ENCODE assay signal across 18 cellular contexts in the genomic region with DNA sequence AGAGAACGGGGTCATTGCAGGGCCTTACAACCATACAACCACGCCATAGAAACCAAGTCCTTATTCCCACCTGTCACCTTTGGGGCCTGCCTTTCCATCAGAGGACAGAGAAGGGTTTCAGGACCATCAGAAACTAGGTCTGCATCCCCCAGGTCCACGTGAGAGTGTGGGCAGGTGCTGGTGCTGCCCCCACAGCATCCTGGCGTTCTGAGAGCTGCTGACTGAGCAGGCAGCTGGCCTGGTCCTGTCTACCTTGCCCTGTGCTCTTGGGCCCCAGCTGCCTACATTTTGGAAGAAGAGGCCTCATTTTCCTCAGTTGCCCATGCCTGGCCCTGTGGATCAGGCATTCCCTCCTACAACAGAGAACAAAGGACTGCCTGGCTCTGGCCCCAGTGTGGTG. TPM values are rescaled to one million over a fixed set of nuclear protein-coding genes. Genes with fewer than 3 reads are reported as not detected.
DNase-seq lines count a peak whose midpoint lies in the region; ATAC-seq, FAIRE-seq and TF ChIP-seq lines count a peak whose summit lies in the region.
"Had no signal": no experiment of that assay in that cellular context is flagged by ENCODE, and none has a peak within 500 bp of the region (broad histone marks: within the 10 kb centered on the region; RNA-seq: fewer than 3 reads in every experiment).

No MANE protein-coding gene starts in this region.

- dilution Hi-C loops in IMR-90 (cut with HindIII; ENCODE audit: low sequenced_read_pairs, unreplicated experiment) = no loop called here

- DNase-seq in activated CD4-positive, alpha-beta T cell treated with anti-CD3 and anti-CD28 coated beads for 36 hours = no peak
- no peak for DNase-seq in activated CD4-positive, alpha-beta T cell treated with anti-CD3 and anti-CD28 coated beads for 1 hour
- DNase-seq in IMR-90 = no peak
- no peak for DNase-seq in K562 (ENCODE audit: extremely low read depth in 1 of 4, low spot score in 3 of 4)
- peak; percentile 29 for DNase-seq in osteoblast (ENCODE audit: insufficient read length, low spot score, missing footprints)
- DNase-seq in T-helper 9 cell = no peak
- DNase-seq in gastrocnemius medialis = no peak
- DNase-seq: Caco-2, colonic mucosa, KG1, left ventricle myocardium inferior, NCI-H1694, NCI-H526, stomach had no signal

- no peak overlapping the region for H2BK15ac ChIP-seq in IMR-90 (ENCODE audit: low read depth, low read length)

- no peak overlapping the region for H3K56ac ChIP-seq in IMR-90 (ENCODE audit: extremely low read depth, insufficient read depth, low read length)

- no peak for ATAC-seq in activated CD4-positive, alpha-beta T cell treated with anti-CD3 and anti-CD28 coated beads for 36 hours
- ATAC-seq in IMR-90 (ENCODE audit: low read depth) (no peak), K562 (no peak; the same call in 2 of the 3 replicates), GM18873 (IDR thresholded peaks at IDR 0.05; ENCODE audit: low FRiP score, unreplicated experiment) (no peak), gastrocnemius medialis (no peak)
- ATAC-seq: A549, Panc1 had no signal

- no peaks in the 10 kb centered on the region for H3K9me3 Mint-ChIP-seq in activated CD4-positive, alpha-beta T cell treated with anti-CD3 and anti-CD28 coated beads for 36 hours (ENCODE audit: low read depth)
- H3K9me3 Mint-ChIP-seq: neural crest cell had no signal

- H3K9me1 ChIP-seq in IMR-90 (ENCODE audit: insufficient read depth, low read length) (no peaks in the 10 kb centered on the region), K562 (ENCODE audit: control insufficient read depth, insufficient read depth, low read length) (no peaks in the 10 kb centered on the region)

- H3K27ac Mint-ChIP-seq in activated CD4-positive, alpha-beta T cell treated with anti-CD3 and anti-CD28 coated beads for 36 hours = peak overlapping the region; percentile 59

- H2AFZ ChIP-seq in IMR-90 (replicated peaks; ENCODE audit: low read length, poor library complexity) (no peak overlapping the region), K562 (ENCODE audit: low read depth, low read length) (no peak overlapping the region), osteoblast (ENCODE audit: low read length) (no peak overlapping the region)

- POLR2A ChIA-PET in activated CD4-positive, alpha-beta T cell treated with anti-CD3 and anti-CD28 coated beads for 36 hours (lab: Charles Lee) = interaction anchor here (0.9 kb wide), 1 partner anchor 118 kb away, joined by 3 read pairs; no protein-coding TSS in a partner anchor
- POLR2A ChIA-PET in IMR-90 (lab: Charles Lee; ENCODE audit: unreplicated experiment) = interaction anchor here (0.7 kb wide), 1 partner anchor 34 kb away, joined by 9 read pairs; no protein-coding TSS in a partner anchor
- POLR2A ChIA-PET in K562 (lab: Yijun Ruan, JAX) = interaction anchor here (0.5 to 2.8 kb wide), 6 partner anchors 9 to 197 kb away, joined by 3 to 9 read pairs (median 4); no protein-coding TSS in a partner anchor

- no peak for TF ChIP-seq RAD21 in IMR-90 (IDR thresholded peaks at IDR 0.05; ENCODE audit: low read length)
- TF ChIP-seq RAD21 in K562 (CRISPR knock-in tag; conservative IDR thresholded peaks at IDR 0.05 in 1 of 2, IDR thresholded peaks at IDR 0.05 in 1 of 2) = no peak

- H3K18ac ChIP-seq in IMR-90 (ENCODE audit: low read depth, low read length) = no peak overlapping the region

- in situ Hi-C loops in IMR-90 (cut with MboI; ENCODE audit: low sequenced_read_pairs) (no loop called here), K562 (cut with MboI) (no loop called here), gastrocnemius medialis (cut with MboI; ENCODE audit: low sequenced_read_pairs in 4 of 4) (no loop called here)

- no peaks in the 10 kb centered on the region for H3K27me3 Mint-ChIP-seq in activated CD4-positive, alpha-beta T cell treated with anti-CD3 and anti-CD28 coated beads for 36 hours

- intact Hi-C loops in activated CD4-positive, alpha-beta T cell treated with anti-CD3 and anti-CD28 coated beads for 36 hours (cut with DNase I, micrococcal nuclease) = no loop called here
- intact Hi-C loops in IMR-90 (cut with micrococcal nuclease) = no loop called here
- intact Hi-C loops in K562 (cut with micrococcal nuclease) = no loop called here
- intact Hi-C loops in gastrocnemius medialis (cut with DNase I; ENCODE audit: low total_unique reads) = no loop called here

- H4K20me1 ChIP-seq in IMR-90 (ENCODE audit: insufficient read depth, low read length) (0 out of 2 replicates have a peak, but pooled peaks cover 4% of the 10 kb centered on the region), K562 (replicated peaks; ENCODE audit: control insufficient read depth, insufficient read depth, low read length) (no peaks in the 10 kb centered on the region), osteoblast (ENCODE audit: insufficient read depth, low read length) (no peaks in the 10 kb centered on the region)

- TF ChIP-seq EP300 in K562 (IDR thresholded peaks at IDR 0.05; ENCODE audit: low read length) = no peak

- H3K4me3 ChIP-seq in IMR-90 (ENCODE audit: insufficient read depth, low read depth, low read length) (no peak overlapping the region), K562 (no peak overlapping the region), osteoblast (ENCODE audit: insufficient read depth, low read length) (no peak overlapping the region), gastrocnemius medialis (no peak overlapping the region)
- H3K4me3 ChIP-seq: A549, colonic mucosa, left ventricle myocardium inferior, stomach had no signal

- no peak overlapping the region for H4K8ac ChIP-seq in IMR-90 (ENCODE audit: low read depth in 2 of 2, low read length in 2 of 2)

- no peak overlapping the region for H2AK5ac ChIP-seq in IMR-90 (ENCODE audit: low read depth, low read length)

- no peak overlapping the region for H2BK5ac ChIP-seq in IMR-90 (ENCODE audit: low read depth, low read length, poor library complexity, severe bottlenecking)

- H3K4me3 Mint-ChIP-seq in activated CD4-positive, alpha-beta T cell treated with anti-CD3 and anti-CD28 coated beads for 36 hours = no peak overlapping the region
- H3K4me3 Mint-ChIP-seq: neural crest cell had no signal

- H3K36me3 ChIP-seq in IMR-90 (ENCODE audit: control insufficient read depth, insufficient read depth, low read length) (peaks cover 48% of the 10 kb centered on the region), K562 (ENCODE audit: control insufficient read depth, insufficient read depth, low read length) (peaks cover 91% of the 10 kb centered on the region), osteoblast (ENCODE audit: insufficient read depth, low read length) (peaks cover 32% of the 10 kb centered on the region), gastrocnemius medialis (peaks cover 0 to 26% of the 10 kb centered on the region in 2 donors)

- H2AK9ac ChIP-seq in IMR-90 (replicated peaks; ENCODE audit: low read depth, low read length, poor library complexity) = peak overlapping the region; percentile 58

- CTCF ChIA-PET in activated CD4-positive, alpha-beta T cell treated with anti-CD3 and anti-CD28 coated beads for 36 hours (lab: Charles Lee) = interaction anchor here (1.3 kb wide), 1 partner anchor 37 kb away, joined by 3 read pairs; no protein-coding TSS in a partner anchor
- CTCF ChIA-PET in IMR-90 (lab: Yijun Ruan, JAX) = no interaction called here
- CTCF ChIA-PET in K562 (lab: Yijun Ruan, JAX; ENCODE audit: low intra/inter-chr PET ratio) = no interaction called here

- no peak overlapping the region; the same call in 1 of the 2 replicates for H4K5ac ChIP-seq in IMR-90 (ENCODE audit: low read depth, low read length)

- BruUV-seq in IMR-90 (replicated peaks; lab: Mats Ljungman, UMichigan) (no TSS peak), K562 (replicated peaks; lab: Mats Ljungman, UMichigan) (no TSS peak)

- H3K36me3 Mint-ChIP-seq in activated CD4-positive, alpha-beta T cell treated with anti-CD3 and anti-CD28 coated beads for 36 hours (ENCODE audit: low read depth) = peaks cover 45% of the 10 kb centered on the region

- H3K27ac ChIP-seq in IMR-90 (ENCODE audit: insufficient read depth, low read length) (no peak overlapping the region), K562 (ENCODE audit: extremely low read depth, low read depth, low read length) (no peak overlapping the region), osteoblast (ENCODE audit: low read depth, low read length) (no peak overlapping the region), gastrocnemius medialis (no peak overlapping the region)
- H3K27ac ChIP-seq: A549, colonic mucosa, left ventricle myocardium inferior, stomach had no signal

- no peak overlapping the region for H3K4ac ChIP-seq in IMR-90 (ENCODE audit: low read depth, low read length)

- no peak for TF ChIP-seq CTCF in IMR-90 (conservative IDR thresholded peaks at IDR 0.05; ENCODE audit: low read depth, low read length)
- no peak for TF ChIP-seq CTCF in K562 (IDR thresholded peaks at IDR 0.05 in 2 of 3, conservative IDR thresholded peaks at IDR 0.05 in 1 of 3; ENCODE audit: insufficient read depth in 2 of 3, low read depth in 1 of 3, low read length in 3 of 3)
- TF ChIP-seq CTCF in osteoblast (IDR thresholded peaks at IDR 0.05; ENCODE audit: extremely low read depth, low read depth, low read length) = no peak
- TF ChIP-seq CTCF in gastrocnemius medialis (IDR thresholded peaks at IDR 0.05 in 4 of 5, conservative IDR thresholded peaks at IDR 0.05 in 1 of 5) = no peak

- FAIRE-seq in K562 (lab: Jason Lieb, UNC) = no peak
- FAIRE-seq: A549 had no signal

- H3K4me1 ChIP-seq in IMR-90 (ENCODE audit: control insufficient read depth, insufficient read depth, low read length) (no peaks in the 10 kb centered on the region), K562 (replicated peaks in 1 of 2; ENCODE audit: control insufficient read depth in 2 of 2, insufficient read depth in 2 of 2, low read length in 2 of 2) (0 out of 5 replicates have a peak, but pooled peaks cover 0 to 3% of the 10 kb centered on the region in 2 experiments), osteoblast (ENCODE audit: insufficient read depth, low read length) (no peaks in the 10 kb centered on the region), gastrocnemius medialis (no peaks in the 10 kb centered on the region)
- H3K4me1 ChIP-seq: A549, Caco-2, colonic mucosa, stomach had no signal

- H3K4me2 ChIP-seq in IMR-90 (ENCODE audit: low read depth, low read length) (no peak overlapping the region), K562 (ENCODE audit: insufficient read depth, low read length) (no peak overlapping the region), osteoblast (ENCODE audit: insufficient read depth, low read length) (no peak overlapping the region)
- H3K4me2 ChIP-seq: A549 had no signal

- no peak overlapping the region for H2BK120ac ChIP-seq in IMR-90 (ENCODE audit: low read depth, low read length)

- H3K14ac ChIP-seq in IMR-90 (replicated peaks; ENCODE audit: low read depth, low read length) = no peak overlapping the region

- H4K91ac ChIP-seq in IMR-90 (ENCODE audit: insufficient read depth, low read depth, low read length) = no peak overlapping the region

- H3K27me3 ChIP-seq in IMR-90 (ENCODE audit: control insufficient read depth, insufficient read depth, low read length) (no peaks in the 10 kb centered on the region), K562 (ENCODE audit: control insufficient read depth in 2 of 2, insufficient read depth in 2 of 2, low read length in 2 of 2) (no peaks in the 10 kb centered on the region), osteoblast (ENCODE audit: insufficient read depth, low read length) (no peaks in the 10 kb centered on the region), gastrocnemius medialis (no peaks in the 10 kb centered on the region)
- H3K27me3 ChIP-seq: colonic mucosa, stomach had no signal

- H3K79me2 ChIP-seq in K562 (ENCODE audit: control insufficient read depth, insufficient read depth, low read length) (no peaks in the 10 kb centered on the region), osteoblast (ENCODE audit: insufficient read depth, low read length) (no peaks in the 10 kb centered on the region)

- H3K4me1 Mint-ChIP-seq in activated CD4-positive, alpha-beta T cell treated with anti-CD3 and anti-CD28 coated beads for 36 hours = peaks cover 5% of the 10 kb centered on the region
- H3K4me1 Mint-ChIP-seq: neural crest cell had no signal

- no peak for TF ChIP-seq POLR2A in IMR-90 (IDR thresholded peaks at IDR 0.05; ENCODE audit: low read depth, low read length)
- 0 out of 2 replicates have a peak, but pooled peaks have one; percentile 58 for TF ChIP-seq POLR2A in K562 (conservative IDR thresholded peaks at IDR 0.05)
- TF ChIP-seq POLR2A in gastrocnemius medialis (IDR thresholded peaks at IDR 0.05) = no peak

- no peaks in the 10 kb centered on the region; a peak in 1 of 4 replicates for H3K79me1 ChIP-seq in IMR-90 (ENCODE audit: low read depth in 1 of 2, low read length in 2 of 2)

- H3K9ac ChIP-seq in IMR-90 (ENCODE audit: low read depth, low read length) (no peak overlapping the region), K562 (ENCODE audit: insufficient read depth in 1 of 2, low read depth in 2 of 2, low read length in 2 of 2) (no peak overlapping the region; a peak in 1 of 4 replicates)

- WGBS in IMR-90 (ENCODE audit: extremely low coverage in 2 of 2, insufficient read length in 1 of 2), 2 experiments = 100% methylated on average over 2 of the region's 4 CpGs; no CpG with 5 or more reads in 1 of the 2 experiments
- 86% methylated on average over 4 of the region's 4 CpGs for WGBS in K562 (ENCODE audit: insufficient coverage, low coverage, missing lambda C conversion rate)

- no peak overlapping the region for H3K23ac ChIP-seq in IMR-90 (ENCODE audit: low read depth, low read length)

- no peak overlapping the region for H2BK20ac ChIP-seq in IMR-90 (ENCODE audit: low read depth, low read length)

- H3K9me3 ChIP-seq in IMR-90 (ENCODE audit: control insufficient read depth, insufficient read depth, low read length) (no peaks in the 10 kb centered on the region), K562 (replicated peaks; ENCODE audit: control insufficient read depth, insufficient read depth, low read depth, low read length) (no peaks in the 10 kb centered on the region), osteoblast (ENCODE audit: low read depth, low read length) (no peaks in the 10 kb centered on the region), gastrocnemius medialis (no peaks in the 10 kb centered on the region)
- H3K9me3 ChIP-seq: A549, Caco-2, colonic mucosa, left ventricle myocardium inferior, stomach had no signal

RNA-seq across cellular contexts. Expression of a gene that starts 21.6 kb away (rescaled TPM):
- 10 to 100 TPM; 21.3 to 24.8 TPM for total RNA-seq in activated CD4-positive, alpha-beta T cell treated with anti-CD3 and anti-CD28 coated beads for 36 hours
- total RNA-seq in IMR-90 (2012; rRNA removed) (4.1 and 4.2 TPM in 2 replicates), K562 (2014; rRNA removed) (28.0 and 31.4 TPM in 2 replicates), K562 (2014; rRNA removed; fragmentation: Illumina TruSeq; extraction: Trizol) (9.2 and 9.8 TPM in 2 replicates), K562 (2015; rRNA removed; fragmentation: Illumina TruSeq; extraction: Trizol) (13.9 and 16.9 TPM in 2 replicates), K562 (2021) (40.0 and 43.9 TPM in 2 replicates), osteoblast (11.5 and 12.3 TPM in 2 replicates), gastrocnemius medialis (10 to 100 TPM; 11.1 to 13.6 (median 11.5) TPM)
- polyA plus RNA-seq in IMR-90 (2012; rRNA removed) (18.6 and 19.1 TPM in 2 replicates), K562 (2011; rRNA removed) (15.8 and 21.7 TPM in 2 replicates), K562 (2014; fragmentation: Illumina TruSeq; extraction: Trizol) (17.2 and 29.0 TPM in 2 replicates), K562 (2014; fragmentation: Nextera tagmentation; extraction: Ambion mirVana) (under 1 TPM; 0.49 to 0.80 TPM), K562 (2014; rRNA removed) (36.7 and 42.4 TPM in 2 replicates)
- 4.2 and 9.3 TPM in 2 replicates for polyA plus RNA-seq in IMR-90 (2012; cell fraction: cytosol; rRNA removed)
- polyA plus RNA-seq in IMR-90 (2012; cell fraction: nucleus; rRNA removed; ENCODE audit: low replicate concordance) = 87.7 and 168 TPM in 2 replicates
- 123 and 273 TPM in 2 replicates for total RNA-seq in K562 (2011; cell fraction: chromatin; rRNA removed; ENCODE audit: low replicate concordance)
- 130 and 136 TPM in 2 replicates for total RNA-seq in K562 (2011; cell fraction: nucleolus; rRNA removed)
- 112 and 149 TPM in 2 replicates for total RNA-seq in K562 (2011; cell fraction: nucleoplasm; rRNA removed)
- polyA plus RNA-seq in K562 (2011; cell fraction: cytosol; rRNA removed) = 16.1 and 25.5 TPM in 2 replicates
- polyA plus RNA-seq in K562 (2011; cell fraction: nucleus; rRNA removed) = 120 and 167 TPM in 2 replicates
- polyA plus RNA-seq in K562 (2012) = 27.0 and 27.2 TPM in 2 replicates
- 6.4 and 10.5 TPM in 2 replicates for polyA minus RNA-seq in K562 (2011; rRNA and poly(A)+ RNA removed)
- 16.7 and 19.7 TPM in 2 replicates for polyA minus RNA-seq in K562 (2011; cell fraction: cytosol; rRNA and poly(A)+ RNA removed)
- polyA minus RNA-seq in K562 (2011; cell fraction: nucleus; rRNA and poly(A)+ RNA removed) = 27.6 and 35.0 TPM in 2 replicates

RNA-seq across cellular contexts. Expression of a gene that starts 22.2 kb away (rescaled TPM):
- total RNA-seq in activated CD4-positive, alpha-beta T cell treated with anti-CD3 and anti-CD28 coated beads for 36 hours = 1 to 10 TPM; 2.0 to 2.6 TPM
- total RNA-seq in IMR-90 (2012; rRNA removed) (1.8 and 1.9 TPM in 2 replicates), K562 (2014; rRNA removed) (2.9 and 3.0 TPM in 2 replicates), K562 (2014; rRNA removed; fragmentation: Illumina TruSeq; extraction: Trizol) (0.26 and 0.33 TPM in 2 replicates), K562 (2015; rRNA removed; fragmentation: Illumina TruSeq; extraction: Trizol) (0.58 and 0.94 TPM in 2 replicates), K562 (2021) (3.1 and 3.7 TPM in 2 replicates), osteoblast (13.3 and 14.5 TPM in 2 replicates), gastrocnemius medialis (1 to 10 TPM; 2.3 to 9.4 (median 3.4) TPM)
- polyA plus RNA-seq in IMR-90 (2012; rRNA removed) (20.3 and 27.0 TPM in 2 replicates), K562 (2011; rRNA removed) (0.95 and 2.9 TPM in 2 replicates), K562 (2014; fragmentation: Illumina TruSeq; extraction: Trizol) (1.1 and 2.7 TPM in 2 replicates), K562 (2014; fragmentation: Nextera tagmentation; extraction: Ambion mirVana) (1 to 10 TPM; 1.0 to 1.4 TPM), K562 (2014; rRNA removed) (3.0 and 3.5 TPM in 2 replicates)
- polyA plus RNA-seq in IMR-90 (2012; cell fraction: cytosol; rRNA removed) = 11.0 and 11.5 TPM in 2 replicates
- polyA plus RNA-seq in IMR-90 (2012; cell fraction: nucleus; rRNA removed; ENCODE audit: low replicate concordance) = 98.5 and 189 TPM in 2 replicates
- total RNA-seq in K562 (2011; cell fraction: chromatin; rRNA removed; ENCODE audit: low replicate concordance) = 5.2 and 13.2 TPM in 2 replicates
- 9.5 and 9.9 TPM in 2 replicates for total RNA-seq in K562 (2011; cell fraction: nucleolus; rRNA removed)
- total RNA-seq in K562 (2011; cell fraction: nucleoplasm; rRNA removed) = 4.3 and 4.5 TPM in 2 replicates
- 1.3 and 3.5 TPM in 2 replicates for polyA plus RNA-seq in K562 (2011; cell fraction: cytosol; rRNA removed)
- polyA plus RNA-seq in K562 (2011; cell fraction: nucleus; rRNA removed) = 9.4 and 15.9 TPM in 2 replicates
- 4.5 and 13.7 TPM in 2 replicates for polyA plus RNA-seq in K562 (2012)
- 0.42 and 0.66 TPM in 2 replicates for polyA minus RNA-seq in K562 (2011; rRNA and poly(A)+ RNA removed)
- polyA minus RNA-seq in K562 (2011; cell fraction: cytosol; rRNA and poly(A)+ RNA removed) = 1.8 and 2.7 TPM in 2 replicates
- 2.7 and 2.9 TPM in 2 replicates for polyA minus RNA-seq in K562 (2011; cell fraction: nucleus; rRNA and poly(A)+ RNA removed)

RNA-seq across cellular contexts. Expression of a gene that starts 41.4 kb away (rescaled TPM):
- total RNA-seq in activated CD4-positive, alpha-beta T cell treated with anti-CD3 and anti-CD28 coated beads for 36 hours = 1 to 10 TPM; 4.9 to 6.5 TPM
- 4.8 and 5.0 TPM in 2 replicates for total RNA-seq in IMR-90 (2012; rRNA removed)
- polyA plus RNA-seq in IMR-90 (2012; rRNA removed) = 6.9 and 8.8 TPM in 2 replicates
- 11.7 and 14.7 TPM in 2 replicates for polyA plus RNA-seq in IMR-90 (2012; cell fraction: cytosol; rRNA removed)
- 5.4 and 20.5 TPM in 2 replicates for polyA plus RNA-seq in IMR-90 (2012; cell fraction: nucleus; rRNA removed; ENCODE audit: low replicate concordance)
- 4.8 and 30.8 TPM in 2 replicates for total RNA-seq in K562 (2011; cell fraction: chromatin; rRNA removed; ENCODE audit: low replicate concordance)
- 32.7 and 32.9 TPM in 2 replicates for total RNA-seq in K562 (2011; cell fraction: nucleolus; rRNA removed)
- total RNA-seq in K562 (2011; cell fraction: nucleoplasm; rRNA removed) = 10.5 and 10.9 TPM in 2 replicates
- 17.0 and 19.7 TPM in 2 replicates for total RNA-seq in K562 (2014; rRNA removed)
- 0.26 and 0.47 TPM in 2 replicates for total RNA-seq in K562 (2014; rRNA removed; fragmentation: Illumina TruSeq; extraction: Trizol)
- 4.3 and 5.1 TPM in 2 replicates for total RNA-seq in K562 (2015; rRNA removed; fragmentation: Illumina TruSeq; extraction: Trizol)
- total RNA-seq in K562 (2021) = 19.2 and 19.4 TPM in 2 replicates
- 4.0 and 4.5 TPM in 2 replicates for polyA plus RNA-seq in K562 (2011; rRNA removed)
- 5.7 and 25.8 TPM in 2 replicates for polyA plus RNA-seq in K562 (2011; cell fraction: cytosol; rRNA removed)
- 10.9 and 25.7 TPM in 2 replicates for polyA plus RNA-seq in K562 (2011; cell fraction: nucleus; rRNA removed)
- polyA plus RNA-seq in K562 (2012) = 11.3 and 11.6 TPM in 2 replicates
- polyA plus RNA-seq in K562 (2014; fragmentation: Illumina TruSeq; extraction: Trizol) = 1.1 and 3.7 TPM in 2 replicates
- polyA plus RNA-seq in K562 (2014; fragmentation: Nextera tagmentation; extraction: Ambion mirVana) = under 1 TPM in 1 of 2 experiments, not detected in 1; 0.13 TPM
- polyA plus RNA-seq in K562 (2014; rRNA removed) = 11.5 and 15.2 TPM in 2 replicates
- 0.33 and 1.8 TPM in 2 replicates for polyA minus RNA-seq in K562 (2011; rRNA and poly(A)+ RNA removed)
- 7.8 and 11.9 TPM in 2 replicates for polyA minus RNA-seq in K562 (2011; cell fraction: cytosol; rRNA and poly(A)+ RNA removed)
- polyA minus RNA-seq in K562 (2011; cell fraction: nucleus; rRNA and poly(A)+ RNA removed) = 5.7 and 11.7 TPM in 2 replicates
- total RNA-seq in osteoblast = 12.1 and 14.8 TPM in 2 replicates
- 1 to 10 TPM; 1.3 to 7.5 (median 3.2) TPM for total RNA-seq in gastrocnemius medialis

RNA-seq across cellular contexts. Expression of a gene that starts 56.5 kb away (rescaled TPM):
- total RNA-seq in activated CD4-positive, alpha-beta T cell treated with anti-CD3 and anti-CD28 coated beads for 36 hours = 10 to 100 TPM; 78.1 to 89.8 TPM
- 18.6 and 19.5 TPM in 2 replicates for total RNA-seq in IMR-90 (2012; rRNA removed)
- 61.8 and 65.3 TPM in 2 replicates for polyA plus RNA-seq in IMR-90 (2012; rRNA removed)
- polyA plus RNA-seq in IMR-90 (2012; cell fraction: cytosol; rRNA removed) = 36.5 and 41.9 TPM in 2 replicates
- 292 and 559 TPM in 2 replicates for polyA plus RNA-seq in IMR-90 (2012; cell fraction: nucleus; rRNA removed; ENCODE audit: low replicate concordance)
- total RNA-seq in K562 (2011; cell fraction: chromatin; rRNA removed; ENCODE audit: low replicate concordance) = 275 and 586 TPM in 2 replicates
- total RNA-seq in K562 (2011; cell fraction: nucleolus; rRNA removed) = 284 and 289 TPM in 2 replicates
- total RNA-seq in K562 (2011; cell fraction: nucleoplasm; rRNA removed) = 252 and 255 TPM in 2 replicates
- 40.1 and 55.8 TPM in 2 replicates for total RNA-seq in K562 (2014; rRNA removed)
- 25.5 and 34.8 TPM in 2 replicates for total RNA-seq in K562 (2014; rRNA removed; fragmentation: Illumina TruSeq; extraction: Trizol)
- total RNA-seq in K562 (2015; rRNA removed; fragmentation: Illumina TruSeq; extraction: Trizol) = 35.8 and 40.3 TPM in 2 replicates
- 65.1 and 75.4 TPM in 2 replicates for total RNA-seq in K562 (2021)
- 55.9 and 77.3 TPM in 2 replicates for polyA plus RNA-seq in K562 (2011; rRNA removed)
- 39.7 and 56.1 TPM in 2 replicates for polyA plus RNA-seq in K562 (2011; cell fraction: cytosol; rRNA removed)
- 756 and 811 TPM in 2 replicates for polyA plus RNA-seq in K562 (2011; cell fraction: nucleus; rRNA removed)
- polyA plus RNA-seq in K562 (2012) = 45.3 and 62.2 TPM in 2 replicates
- polyA plus RNA-seq in K562 (2014; fragmentation: Illumina TruSeq; extraction: Trizol) = 38.0 and 46.5 TPM in 2 replicates
- 1 to 10 TPM; 2.0 to 3.3 TPM for polyA plus RNA-seq in K562 (2014; fragmentation: Nextera tagmentation; extraction: Ambion mirVana)
- polyA plus RNA-seq in K562 (2014; rRNA removed) = 75.0 and 85.1 TPM in 2 replicates
- 21.7 and 25.8 TPM in 2 replicates for polyA minus RNA-seq in K562 (2011; rRNA and poly(A)+ RNA removed)
- polyA minus RNA-seq in K562 (2011; cell fraction: cytosol; rRNA and poly(A)+ RNA removed) = 16.0 and 16.3 TPM in 2 replicates
- 56.4 and 75.0 TPM in 2 replicates for polyA minus RNA-seq in K562 (2011; cell fraction: nucleus; rRNA and poly(A)+ RNA removed)
- 24.8 and 37.6 TPM in 2 replicates for total RNA-seq in osteoblast
- total RNA-seq in gastrocnemius medialis = 10 to 100 TPM; 16.9 to 26.1 (median 19.7) TPM
